In the genomic region with DNA sequence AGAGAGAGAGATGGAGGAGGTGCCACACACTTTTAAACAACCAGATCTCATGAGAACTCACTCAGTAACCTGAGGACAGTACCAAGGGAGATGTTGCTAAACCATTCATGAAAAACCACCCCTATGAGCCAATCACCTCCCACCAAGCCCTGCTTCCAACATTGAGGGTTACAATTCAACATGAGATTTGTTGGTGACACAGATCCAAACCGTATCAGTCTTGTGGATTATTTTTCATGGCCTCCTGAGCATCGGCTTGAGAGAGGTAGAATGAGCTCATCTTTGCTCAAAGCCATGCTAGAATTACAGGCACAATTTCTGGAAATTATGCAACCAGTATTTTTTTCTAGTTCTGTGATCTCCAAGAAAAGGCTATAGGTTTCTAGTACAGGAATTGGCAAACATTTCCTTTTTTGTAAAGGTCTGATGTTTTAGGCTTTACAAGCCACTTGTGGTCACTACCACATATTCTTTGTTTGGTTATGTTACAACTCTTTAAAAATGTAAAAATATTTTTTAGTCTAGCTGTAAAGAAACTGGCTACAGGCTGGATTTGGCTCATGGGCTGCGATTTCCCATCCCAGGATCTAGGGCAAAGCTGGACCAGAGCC, we compare ENCODE assay signal across 16 cellular contexts.
DNase-seq lines count a peak whose midpoint lies in the region; ATAC-seq lines count a peak whose summit lies in the region.
"Had no signal": no experiment of that assay in that cellular context is flagged by ENCODE, and none has a peak within 500 bp of the region (broad histone marks: within the 10 kb centered on the region; RNA-seq: fewer than 3 reads in every experiment).

No MANE protein-coding gene starts in this region.

- H3K4me3 Mint-ChIP-seq in activated T-cell treated with anti-CD3 and anti-CD28 coated beads, Interleukin-2, amount 50 U/mL, for 72 hours: no peak overlapping the region
- H3K4me3 Mint-ChIP-seq in activated T-cell treated with anti-CD3 and anti-CD28 coated beads, Interleukin-2, amount 50 U/mL, for 4 hours: no peak overlapping the region
- H3K4me3 Mint-ChIP-seq in immature natural killer cell: peak overlapping the region; percentile 59 to 75 (median 66)
- H3K4me3 Mint-ChIP-seq: GM23338 had no signal

- peaks cover 0 to 3% of the 10 kb centered on the region in 2 donors for H3K9me3 Mint-ChIP-seq in activated T-cell treated with anti-CD3 and anti-CD28 coated beads, Interleukin-2, amount 50 U/mL, for 72 hours
- H3K9me3 Mint-ChIP-seq in activated T-cell treated with anti-CD3 and anti-CD28 coated beads, Interleukin-2, amount 50 U/mL, for 4 hours: no peaks in the 10 kb centered on the region
- H3K9me3 Mint-ChIP-seq in immature natural killer cell: peaks cover 0 to 4% (median 0%) of the 10 kb centered on the region in 6 donors
- H3K9me3 Mint-ChIP-seq: GM23338 had no signal

- intact Hi-C loops in right cardiac atrium (cut with DNase I): no loop called here

- peak; percentile 47 to 84 for ATAC-seq in activated T-cell treated with anti-CD3 and anti-CD28 coated beads, Interleukin-2, amount 50 U/mL, for 72 hours (replicated peaks in 1 of 2)
- ATAC-seq in activated T-cell treated with anti-CD3 and anti-CD28 coated beads, Interleukin-2, amount 50 U/mL, for 4 hours: no peak
- no peak for ATAC-seq in right cardiac atrium
- ATAC-seq in GM18519 (IDR thresholded peaks at IDR 0.05; ENCODE audit: low FRiP score, unreplicated experiment): no peak
- ATAC-seq: GM12878, GM23338 had no signal

- H3K36me3 Mint-ChIP-seq in activated T-cell treated with anti-CD3 and anti-CD28 coated beads, Interleukin-2, amount 50 U/mL, for 72 hours (ENCODE audit: insufficient read depth in 2 of 2): no peaks in the 10 kb centered on the region
- no peaks in the 10 kb centered on the region for H3K36me3 Mint-ChIP-seq in activated T-cell treated with anti-CD3 and anti-CD28 coated beads, Interleukin-2, amount 50 U/mL, for 4 hours (ENCODE audit: insufficient read depth)
- H3K36me3 Mint-ChIP-seq in immature natural killer cell: peaks cover 0 to 4% (median 0%) of the 10 kb centered on the region in 3 donors

- H3K27me3 ChIP-seq in right cardiac atrium (ENCODE audit: control insufficient read depth, insufficient read depth): no peaks in the 10 kb centered on the region

- peaks cover 8% of the 10 kb centered on the region for H3K4me1 Mint-ChIP-seq in activated T-cell treated with anti-CD3 and anti-CD28 coated beads, Interleukin-2, amount 50 U/mL, for 72 hours (ENCODE audit: low read depth)
- H3K4me1 Mint-ChIP-seq in activated T-cell treated with anti-CD3 and anti-CD28 coated beads, Interleukin-2, amount 50 U/mL, for 4 hours (ENCODE audit: low read depth): peaks cover 3% of the 10 kb centered on the region
- H3K4me1 Mint-ChIP-seq in immature natural killer cell: peaks cover 27 to 39% of the 10 kb centered on the region in 2 donors
- H3K4me1 Mint-ChIP-seq: GM23338 had no signal

- H3K4me1 ChIP-seq in right cardiac atrium (ENCODE audit: control insufficient read depth, insufficient read depth, low read length): no peaks in the 10 kb centered on the region
- H3K4me1 ChIP-seq: Caco-2 had no signal

- H3K27ac ChIP-seq in right cardiac atrium (ENCODE audit: low read length): no peak overlapping the region

- H3K27ac Mint-ChIP-seq in activated T-cell treated with anti-CD3 and anti-CD28 coated beads, Interleukin-2, amount 50 U/mL, for 72 hours: no peak overlapping the region
- peak overlapping the region; percentile 79 to 86 (median 83) for H3K27ac Mint-ChIP-seq in immature natural killer cell
- H3K27ac Mint-ChIP-seq: GM23338 had no signal

- WGBS in right cardiac atrium: 80% methylated on average over 3 of the region's 3 CpGs

- no peak overlapping the region for H3K4me3 ChIP-seq in right cardiac atrium (ENCODE audit: low read length)
- H3K4me3 ChIP-seq: GM12878, GM23338 had no signal

- peak in 1 of 2 donors; percentile 4 for DNase-seq in activated T-cell treated with anti-CD3 and anti-CD28 coated beads, Interleukin-2, amount 50 U/mL, for 72 hours
- DNase-seq in activated T-cell treated with anti-CD3 and anti-CD28 coated beads, Interleukin-2, amount 50 U/mL, for 4 hours: no peak
- peak; percentile 28 for DNase-seq in amniotic epithelial cell (ENCODE audit: low read depth)
- no peak for DNase-seq in immature natural killer cell
- DNase-seq in stimulated activated CD4-positive, alpha-beta T cell treated with anti-CD3 and anti-CD28 coated beads, Interleukin-2, amount 100 ng/mL, for 24 hours: no peak
- DNase-seq in right cardiac atrium: no peak
- no peak for DNase-seq in NCI-H69 (lab: John Stamatoyannopoulos, UW)
- DNase-seq: AML-193; Caco-2; NCI-H1436 treated with DMSO at 0.1 percent for 48 hours; NCI-H2081 treated with DMSO at 0.1 percent for 48 hours; NCI-H526; NK-92 treated with Interleukin-12 subunit alpha and Interleukin-12 subunit beta, amount 100 ng/mL, for 24 hours had no signal

- peaks cover 7% of the 10 kb centered on the region for H3K27me3 Mint-ChIP-seq in activated T-cell treated with anti-CD3 and anti-CD28 coated beads, Interleukin-2, amount 50 U/mL, for 72 hours (ENCODE audit: low read depth)
- no peaks in the 10 kb centered on the region for H3K27me3 Mint-ChIP-seq in activated T-cell treated with anti-CD3 and anti-CD28 coated beads, Interleukin-2, amount 50 U/mL, for 4 hours (ENCODE audit: low read depth)
- peaks cover 0 to 4% (median 0%) of the 10 kb centered on the region in 3 donors for H3K27me3 Mint-ChIP-seq in immature natural killer cell (ENCODE audit: low read depth in 3 of 3)

- H3K9me3 ChIP-seq in right cardiac atrium (ENCODE audit: control insufficient read depth, low read length): no peaks in the 10 kb centered on the region
- H3K9me3 ChIP-seq: Caco-2 had no signal

Comparison
In these comparisons a context has a peak if more than half of its experiments do, and no peak if none do; other contexts are left out.
1. ATAC-seq: peak in activated T-cell treated with anti-CD3 and anti-CD28 coated beads, Interleukin-2, amount 50 U/mL, for 72 hours (2 of 2); none in activated T-cell treated with anti-CD3 and anti-CD28 coated beads, Interleukin-2, amount 50 U/mL, for 4 hours (0 of 2), right cardiac atrium (0 of 2) and GM18519 (single experiment).
2. H3K4me3 Mint-ChIP-seq: peak in immature natural killer cell (5 of 5); none in activated T-cell treated with anti-CD3 and anti-CD28 coated beads, Interleukin-2, amount 50 U/mL, for 72 hours (0 of 2) and activated T-cell treated with anti-CD3 and anti-CD28 coated beads, Interleukin-2, amount 50 U/mL, for 4 hours (single experiment).